In the genomic region with DNA sequence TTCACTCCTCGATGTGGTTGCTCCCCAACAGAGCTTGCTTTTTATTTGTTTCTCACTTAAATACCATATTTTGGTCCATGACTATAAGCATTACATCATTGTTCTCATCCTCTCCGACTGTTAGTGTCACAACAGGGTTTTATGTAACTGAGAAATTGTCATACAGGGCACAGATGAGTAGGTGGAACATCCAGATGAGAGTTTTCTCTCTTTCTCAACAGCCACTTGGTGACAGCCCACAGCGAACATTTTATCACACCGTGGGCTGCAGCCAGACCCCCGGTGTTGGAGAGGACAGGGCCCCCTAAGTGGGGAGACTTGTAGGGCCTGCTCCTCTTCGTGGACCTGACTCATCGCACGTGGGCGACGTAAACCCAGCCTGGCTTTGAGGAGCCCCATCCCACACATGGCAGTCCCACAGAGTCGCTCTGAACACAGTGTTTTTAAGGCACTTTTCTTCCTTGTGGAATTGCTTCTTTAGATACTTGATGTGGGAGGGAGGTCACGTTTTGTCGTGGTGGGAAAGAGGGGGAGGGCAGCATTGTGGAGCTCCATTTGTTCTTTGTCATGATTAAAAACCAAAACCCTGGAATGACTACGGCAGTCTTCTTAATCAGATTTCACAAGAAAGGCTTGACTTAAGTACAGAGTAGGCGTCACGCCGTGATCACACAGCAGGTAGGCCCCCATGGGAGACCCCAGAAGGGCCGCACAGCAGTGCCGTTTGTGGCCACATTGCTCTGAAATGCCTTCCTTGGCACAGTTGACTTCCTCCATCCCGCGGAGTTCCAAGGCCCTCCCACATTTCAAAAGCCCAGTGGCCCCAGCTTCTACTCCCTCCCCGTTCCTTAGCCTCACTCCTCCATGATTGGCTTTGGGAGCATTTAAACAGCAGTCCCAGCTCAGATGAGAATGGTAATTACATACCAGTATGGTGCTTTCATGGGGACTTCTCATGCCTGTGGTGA, we compare ENCODE assay signal across 1 cellular context.
TF ChIP-seq lines count a peak whose summit lies in the region.

No MANE protein-coding gene starts in this region.

TF ChIP-seq in IMR-90, 13 proteins besides CTCF, POLR2A, EP300 and RAD21 (continued from another document):
- no peak for TF ChIP-seq RFX5 (IDR thresholded peaks at IDR 0.05; ENCODE audit: low read depth, low read length)
- no peak for TF ChIP-seq FOS (IDR thresholded peaks at IDR 0.05; ENCODE audit: low read depth, low read length)
- no peak for TF ChIP-seq SMC3 (IDR thresholded peaks at IDR 0.05; ENCODE audit: low read depth, low read length)
- no peak for TF ChIP-seq BHLHE40 (IDR thresholded peaks at IDR 0.05; ENCODE audit: low read depth, low read length)
TF ChIP-seq in IMR-90: peak in this region for 0.
